Comparison of ENCODE assay signal across 8 cellular contexts in genomic region chr10:52729259-52730104, GRCh38. TPM values are rescaled to one million over a fixed set of nuclear protein-coding genes. Genes with fewer than 3 reads are reported as not detected.
DNase-seq lines count a peak whose midpoint lies in the region; ATAC-seq, FAIRE-seq and TF ChIP-seq lines count a peak whose summit lies in the region.

No MANE protein-coding gene starts in this region.

- H3K4me2 ChIP-seq in GM12878 (ENCODE audit: control insufficient read depth, insufficient read depth) = no peak overlapping the region

- no TSS peak for BruUV-seq in GM12878 (replicated peaks; lab: Mats Ljungman, UMichigan)

- no peaks in the 10 kb centered on the region for H3K4me1 ChIP-seq in GM12878 (ENCODE audit: control insufficient read depth, insufficient read depth, low read length)
- no peaks in the 10 kb centered on the region for H3K4me1 ChIP-seq in uterus

- H4K20me1 ChIP-seq in GM12878 (ENCODE audit: control insufficient read depth, insufficient read depth) = no peaks in the 10 kb centered on the region

- H3K9ac ChIP-seq in GM12878 (ENCODE audit: control insufficient read depth, insufficient read depth, low read length) = no peak overlapping the region

- 20% methylated on average over 9 of the region's 9 CpGs for WGBS in GM12878 (ENCODE audit: insufficient coverage, insufficient replicate concordance, low lambda C conversion rate, missing lambda C conversion rate)

- no peaks in the 10 kb centered on the region for H3K36me3 Mint-ChIP-seq in natural killer cell
- H3K36me3 Mint-ChIP-seq in natural killer cell treated with Interleukin-12 subunit alpha and Interleukin-12 subunit beta and Interleukin-15 and Interleukin-18, amount 100 ng/mL, for 72 hours = no peaks in the 10 kb centered on the region

- CTCF ChIA-PET in GM12878 (lab: Yijun Ruan, JAX) = interaction anchor here (0.5 to 3.9 kb wide), 11 partner anchors 12 to 422 kb away, joined by 3 to 77 read pairs (median 3); no protein-coding TSS in a partner anchor

- TF ChIP-seq POLR2A in GM12878 (IDR thresholded peaks at IDR 0.05; ENCODE audit: low read depth, low read length) (no peak), uterus (IDR thresholded peaks at IDR 0.05) (no peak)

- TF ChIP-seq EP300 in GM12878 (IDR thresholded peaks at IDR 0.05; ENCODE audit: borderline replicate concordance in 1 of 2, control insufficient read depth in 1 of 2, low read depth in 2 of 2, low read length in 2 of 2) = no peak

- ATAC-seq in natural killer cell (no peak), GM12878 (peak; percentile 68), left lobe of liver (peak; percentile 77), HG03108 (IDR thresholded peaks at IDR 0.05; ENCODE audit: unreplicated experiment) (no peak)
- no peak for ATAC-seq in natural killer cell treated with Interleukin-12 subunit alpha and Interleukin-12 subunit beta and Interleukin-15 and Interleukin-18, amount 100 ng/mL, for 72 hours

- FAIRE-seq in GM12878 (lab: Jason Lieb, UNC) = peak; percentile 85

- H3K4me3 ChIP-seq in GM12878 (no peak overlapping the region), uterus (no peak overlapping the region)

- peak; percentile 28 for TF ChIP-seq CTCF in natural killer cell (IDR thresholded peaks at IDR 0.05)
- peak; percentile 31 to 54 (median 45); a peak in 5 of 6 replicates for TF ChIP-seq CTCF in GM12878 (IDR thresholded peaks at IDR 0.05 in 2 of 3, conservative IDR thresholded peaks at IDR 0.05 in 1 of 3; ENCODE audit: control insufficient read depth in 2 of 3, extremely low read depth in 1 of 3, insufficient read depth in 1 of 3, low read depth in 3 of 3, low read length in 3 of 3)
- TF ChIP-seq CTCF in uterus (IDR thresholded peaks at IDR 0.05) = peak in 2 of 4 experiments; percentile 8 to 9

- SMC1A ChIA-PET in GM12878 (lab: Charles Lee; ENCODE audit: uncharacterized antibody, unreplicated experiment) = interaction anchor here (0.7 to 4.3 kb wide), 4 partner anchors 11 to 238 kb away, joined by 3 to 41 read pairs (median 3); no protein-coding TSS in a partner anchor

- no peaks in the 10 kb centered on the region for H3K27me3 Mint-ChIP-seq in natural killer cell (ENCODE audit: low read depth in 2 of 2)
- no peaks in the 10 kb centered on the region for H3K27me3 Mint-ChIP-seq in natural killer cell treated with Interleukin-12 subunit alpha and Interleukin-12 subunit beta and Interleukin-15 and Interleukin-18, amount 100 ng/mL, for 72 hours

- no peaks in the 10 kb centered on the region for H3K36me3 ChIP-seq in GM12878 (ENCODE audit: control insufficient read depth in 2 of 2, insufficient read depth in 2 of 2, low read length in 1 of 2)
- no peaks in the 10 kb centered on the region for H3K36me3 ChIP-seq in uterus

- DNase-seq in natural killer cell (no peak), LoVo (ENCODE audit: low spot score) (peak; percentile 62), GM12878 (ENCODE audit: low read depth, low spot score) (no peak), left lobe of liver (ENCODE audit: low spot score) (no peak), 8988T (no peak), uterus (no peak)
- DNase-seq in natural killer cell treated with Interleukin-12 subunit alpha and Interleukin-12 subunit beta and Interleukin-15 and Interleukin-18, amount 100 ng/mL, for 72 hours (ENCODE audit: low spot score) = no peak

- H3K27ac Mint-ChIP-seq in natural killer cell = no peak overlapping the region
- no peak overlapping the region for H3K27ac Mint-ChIP-seq in natural killer cell treated with Interleukin-12 subunit alpha and Interleukin-12 subunit beta and Interleukin-15 and Interleukin-18, amount 100 ng/mL, for 72 hours

- intact Hi-C loops in natural killer cell (cut with micrococcal nuclease) = loop anchor here (1.0 kb wide), 1 partner anchor 85 kb away; no protein-coding TSS in a partner anchor
- intact Hi-C loops in GM12878 (cut with micrococcal nuclease; ENCODE audit: unreplicated experiment) = loop anchor here (1.0 to 5.0 kb wide), 2 partner anchors 85 to 422 kb away; no protein-coding TSS in a partner anchor
- intact Hi-C loops in uterus (cut with DNase I; ENCODE audit: low total_unique reads) = no loop called here

- H3K79me2 ChIP-seq in GM12878 (ENCODE audit: control insufficient read depth, insufficient read depth, low read length) = no peaks in the 10 kb centered on the region

- H3K4me1 Mint-ChIP-seq in natural killer cell = no peaks in the 10 kb centered on the region
- no peaks in the 10 kb centered on the region for H3K4me1 Mint-ChIP-seq in natural killer cell treated with Interleukin-12 subunit alpha and Interleukin-12 subunit beta and Interleukin-15 and Interleukin-18, amount 100 ng/mL, for 72 hours (ENCODE audit: low read depth in 2 of 2)

- no peak overlapping the region for H3K4me3 Mint-ChIP-seq in natural killer cell
- no peak overlapping the region for H3K4me3 Mint-ChIP-seq in natural killer cell treated with Interleukin-12 subunit alpha and Interleukin-12 subunit beta and Interleukin-15 and Interleukin-18, amount 100 ng/mL, for 72 hours

- H3K27me3 ChIP-seq in GM12878 (replicated peaks in 1 of 2; ENCODE audit: control insufficient read depth in 2 of 2, insufficient read depth in 2 of 2, low read length in 1 of 2) (no peaks in the 10 kb centered on the region), uterus (no peaks in the 10 kb centered on the region)

- in situ Hi-C loops in GM12878 (cut with MboI) = no loop called here

- H3K9me3 Mint-ChIP-seq in natural killer cell = peaks cover 0 to 2% of the 10 kb centered on the region in 2 donors
- peaks cover 3% of the 10 kb centered on the region for H3K9me3 Mint-ChIP-seq in natural killer cell treated with Interleukin-12 subunit alpha and Interleukin-12 subunit beta and Interleukin-15 and Interleukin-18, amount 100 ng/mL, for 72 hours

- no peak overlapping the region for H2AFZ ChIP-seq in GM12878 (ENCODE audit: control insufficient read depth, low read depth, low read length)

- H3K27ac ChIP-seq in GM12878 (ENCODE audit: control insufficient read depth, insufficient read depth) (no peak overlapping the region), uterus (no peak overlapping the region)

- peak; percentile 72 for TF ChIP-seq RAD21 in GM12878 (IDR thresholded peaks at IDR 0.05; ENCODE audit: insufficient read depth, low read depth, low read length)

- POLR2A ChIA-PET in GM12878 (lab: Charles Lee) = no interaction called here

- RAD21 ChIA-PET in GM12878 (lab: Charles Lee; ENCODE audit: unreplicated experiment) = interaction anchor here (2.0 kb wide), 1 partner anchor 85 kb away, joined by 18 read pairs; no protein-coding TSS in a partner anchor

- H3K9me3 ChIP-seq in GM12878 (replicated peaks; ENCODE audit: control insufficient read depth, insufficient read depth, low read length) (no peaks in the 10 kb centered on the region), uterus (no peaks in the 10 kb centered on the region)

TF ChIP-seq in GM12878, 131 proteins besides CTCF, POLR2A, EP300 and RAD21:
- no peak for TF ChIP-seq JUND (IDR thresholded peaks at IDR 0.05; ENCODE audit: low read depth, low read length)
- TF ChIP-seq SMC3 (IDR thresholded peaks at IDR 0.05; ENCODE audit: borderline replicate concordance, low read length) = peak; percentile 46; the same call in 1 of the 2 replicates

RNA-seq across cellular contexts. Expression of gene MBL2, which starts 43.1 kb away (rescaled TPM):
- not detected for total RNA-seq in natural killer cell
- not detected for total RNA-seq in natural killer cell treated with Interleukin-12 subunit alpha and Interleukin-12 subunit beta and Interleukin-15 and Interleukin-18, amount 100 ng/mL, for 72 hours
- total RNA-seq in GM12878 (2013; cell fraction: nucleolus; rRNA removed) = not detected in 2 replicates
- total RNA-seq in GM12878 (2014; rRNA removed) = not detected in 2 replicates
- not detected in 2 replicates for total RNA-seq in GM12878 (2014; rRNA removed; fragmentation: Illumina TruSeq; extraction: Trizol)
- total RNA-seq in GM12878 (2021) = not detected in 2 replicates
- not detected for polyA plus RNA-seq in GM12878 (2011; ENCODE audit: low read depth)
- polyA plus RNA-seq in GM12878 (2011; rRNA removed) = not detected in 2 replicates
- polyA plus RNA-seq in GM12878 (2011; cell fraction: cytosol; rRNA removed) = not detected in 2 replicates
- not detected in 2 replicates for polyA plus RNA-seq in GM12878 (2011; cell fraction: nucleus; rRNA removed)
- polyA plus RNA-seq in GM12878 (2012) = not detected in 2 replicates
- polyA plus RNA-seq in GM12878 (2014; fragmentation: Illumina TruSeq; extraction: Trizol) = not detected in 2 replicates
- not detected for polyA plus RNA-seq in GM12878 (2014; fragmentation: Nextera tagmentation; extraction: Ambion mirVana)
- polyA plus RNA-seq in GM12878 (2014; rRNA removed) = not detected in 2 replicates
- polyA plus RNA-seq in GM12878 (2016; fragmentation: Nextera tagmentation; extraction: Ambion mirVana) = not detected
- polyA minus RNA-seq in GM12878 (2011; rRNA and poly(A)+ RNA removed) = not detected in 2 replicates
- not detected in 2 replicates for polyA minus RNA-seq in GM12878 (2011; cell fraction: cytosol; rRNA and poly(A)+ RNA removed)
- polyA minus RNA-seq in GM12878 (2011; cell fraction: nucleus; rRNA and poly(A)+ RNA removed) = not detected in 2 replicates
- 108 TPM for total RNA-seq in left lobe of liver
- not detected for total RNA-seq in uterus

Comparison
In these comparisons a context has a peak if more than half of its experiments do, and no peak if none do; other contexts are left out.
1. ATAC-seq: peak in GM12878 (single experiment) and left lobe of liver (single experiment); none in natural killer cell (0 of 3), natural killer cell treated with Interleukin-12 subunit alpha and Interleukin-12 subunit beta and Interleukin-15 and Interleukin-18, amount 100 ng/mL, for 72 hours (0 of 2) and HG03108 (single experiment).
2. RNA of gene MBL2, which starts 43.1 kb away (total RNA-seq): 108 TPM in left lobe of liver (single experiment); not detected in natural killer cell, not detected in natural killer cell treated with Interleukin-12 subunit alpha and Interleukin-12 subunit beta and Interleukin-15 and Interleukin-18, amount 100 ng/mL, for 72 hours, not detected in GM12878 and not detected in uterus; every median in the first group is over 100 times any median in the second.